Comparison of ENCODE assay signal across 20 cellular contexts in genomic region chr7:49333180-49333881, GRCh38.
DNase-seq lines count a peak whose midpoint lies in the region; ATAC-seq and TF ChIP-seq lines count a peak whose summit lies in the region.
"Had no signal": no experiment of that assay in that cellular context is flagged by ENCODE, and none has a peak within 500 bp of the region (broad histone marks: within the 10 kb centered on the region; RNA-seq: fewer than 3 reads in every experiment).

No MANE protein-coding gene starts in this region.

- ATAC-seq in GM19395 (IDR thresholded peaks at IDR 0.05; ENCODE audit: unreplicated experiment) (peak; percentile 92), HG02885 (IDR thresholded peaks at IDR 0.05; ENCODE audit: poor library complexity, unreplicated experiment) (peak; percentile 75), HG03520 (IDR thresholded peaks at IDR 0.05; ENCODE audit: unreplicated experiment) (peak; percentile 63)

- H3K27ac Mint-ChIP-seq in immature natural killer cell: no peak overlapping the region
- H3K27ac Mint-ChIP-seq: activated B cell treated with CpG ODN at 0.5 μM for 24 hours; activated CD4-positive, alpha-beta memory T cell treated with anti-CD3 and anti-CD28 coated beads, Interleukin-2, amount 10 ng/mL, durations not matched to agents 7 days and 5 days; endodermal cell; H9 had no signal

- no peak for TF ChIP-seq CTCF in GM12865 (IDR thresholded peaks at IDR 0.05; ENCODE audit: insufficient read depth, low read depth, low read length, missing control alignments)

- no peaks in the 10 kb centered on the region for H3K27me3 Mint-ChIP-seq in immature natural killer cell (ENCODE audit: low read depth in 3 of 3)
- H3K27me3 Mint-ChIP-seq: activated B cell treated with CpG ODN at 0.5 μM for 24 hours; activated CD4-positive, alpha-beta memory T cell treated with anti-CD3 and anti-CD28 coated beads, Interleukin-2, amount 10 ng/mL, durations not matched to agents 7 days and 5 days had no signal

- peaks cover 0 to 16% (median 8%) of the 10 kb centered on the region in 6 donors for H3K9me3 Mint-ChIP-seq in immature natural killer cell
- H3K9me3 Mint-ChIP-seq: endodermal cell, H9, neural crest cell had no signal

- H3K4me1 Mint-ChIP-seq in immature natural killer cell: no peaks in the 10 kb centered on the region
- H3K4me1 Mint-ChIP-seq: activated B cell treated with CpG ODN at 0.5 μM for 24 hours; activated CD4-positive, alpha-beta memory T cell treated with anti-CD3 and anti-CD28 coated beads, Interleukin-2, amount 10 ng/mL, durations not matched to agents 7 days and 5 days; endodermal cell; H9; neural crest cell had no signal

- H3K4me3 Mint-ChIP-seq in immature natural killer cell: no peak overlapping the region
- H3K4me3 Mint-ChIP-seq: activated B cell treated with CpG ODN at 0.5 μM for 24 hours; activated CD4-positive, alpha-beta memory T cell treated with anti-CD3 and anti-CD28 coated beads, Interleukin-2, amount 10 ng/mL, durations not matched to agents 7 days and 5 days; endodermal cell; H9; neural crest cell had no signal

- DNase-seq in GM12865 (ENCODE audit: low read depth) (peak; percentile 56), hippocampal formation (lab: John Stamatoyannopoulos, UW) (no peak), immature natural killer cell (no peak), NCI-H774 (lab: John Stamatoyannopoulos, UW) (no peak)
- no peak for DNase-seq in activated CD4-positive, alpha-beta T cell treated with anti-CD3 and anti-CD28 coated beads, Interleukin-2, amount 50 U/mL, for 1 hour
- DNase-seq: activated B cell treated with CpG ODN at 0.5 μM for 24 hours; activated CD4-positive, alpha-beta memory T cell treated with anti-CD3 and anti-CD28 coated beads, Interleukin-2, amount 10 ng/mL, durations not matched to agents 7 days and 5 days; activated gamma-delta T cell treated with Interleukin-2 at 50 U/mL for 16 hours; endodermal cell; H9; KBM-7; kidney; NCI-H1694 treated with DMSO at 0.1 percent for 48 hours; SHP77; T1000 had no signal

- H3K4me3 ChIP-seq in GM12865 (ENCODE audit: low read depth, low read length): no peak overlapping the region
- H3K4me3 ChIP-seq: lung had no signal

- peaks cover 0 to 3% (median 0%) of the 10 kb centered on the region in 3 donors for H3K36me3 Mint-ChIP-seq in immature natural killer cell
